2 cellular contexts compared by ENCODE assay signal in the genomic region with DNA sequence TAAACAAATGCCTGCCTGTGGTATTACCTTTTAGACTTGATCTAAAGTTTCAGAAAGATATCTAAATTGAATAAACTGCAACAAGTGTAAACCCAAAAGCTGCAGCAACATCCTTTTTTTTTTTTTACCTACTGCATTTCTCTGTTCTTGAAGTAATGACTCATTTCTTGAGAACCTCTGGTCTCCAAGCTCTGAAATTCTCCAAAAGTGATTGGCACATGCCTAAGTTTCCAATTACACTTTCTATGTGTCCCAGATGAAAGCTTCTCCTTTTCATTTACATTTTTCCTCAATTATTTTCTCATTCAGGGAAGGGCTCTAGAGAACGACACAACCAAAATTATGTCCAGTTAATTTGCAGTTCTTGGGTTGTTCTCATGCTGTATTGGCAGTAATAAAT.
TF ChIP-seq lines count a peak whose summit lies in the region.

No MANE protein-coding gene starts in this region.

TF ChIP-seq in HCT116, 20 proteins besides CTCF, POLR2A, EP300 and RAD21 (continued from another document):
- TF ChIP-seq SRF (IDR thresholded peaks at IDR 0.05; ENCODE audit: low read depth) (no peak), ATF3 (IDR thresholded peaks at IDR 0.05) (no peak), EZH2 (IDR thresholded peaks at IDR 0.05) (no peak), YY1 (IDR thresholded peaks at IDR 0.05; ENCODE audit: extremely low read depth, insufficient replicate concordance, low read depth, low read length) (no peak), SIN3A (IDR thresholded peaks at IDR 0.05; ENCODE audit: low read depth) (no peak), EGR1 (IDR thresholded peaks at IDR 0.05; ENCODE audit: low read depth) (no peak), POLR2AphosphoS5 (IDR thresholded peaks at IDR 0.05; ENCODE audit: low read depth, low read length) (no peak), EZH2phosphoT487 (IDR thresholded peaks at IDR 0.05; ENCODE audit: borderline replicate concordance) (no peak), CEBPB (IDR thresholded peaks at IDR 0.05; ENCODE audit: low read depth) (no peak), SP1 (IDR thresholded peaks at IDR 0.05; ENCODE audit: low read depth) (no peak), FOSL1 (IDR thresholded peaks at IDR 0.05; ENCODE audit: low read depth) (no peak), TCF7L2 (IDR thresholded peaks at IDR 0.05; ENCODE audit: borderline replicate concordance, extremely low read depth, insufficient read depth, insufficient read length) (no peak), JUND (IDR thresholded peaks at IDR 0.05) (no peak), ZFX (IDR thresholded peaks at IDR 0.05) (no peak)
- TF ChIP-seq, protein P1, sequence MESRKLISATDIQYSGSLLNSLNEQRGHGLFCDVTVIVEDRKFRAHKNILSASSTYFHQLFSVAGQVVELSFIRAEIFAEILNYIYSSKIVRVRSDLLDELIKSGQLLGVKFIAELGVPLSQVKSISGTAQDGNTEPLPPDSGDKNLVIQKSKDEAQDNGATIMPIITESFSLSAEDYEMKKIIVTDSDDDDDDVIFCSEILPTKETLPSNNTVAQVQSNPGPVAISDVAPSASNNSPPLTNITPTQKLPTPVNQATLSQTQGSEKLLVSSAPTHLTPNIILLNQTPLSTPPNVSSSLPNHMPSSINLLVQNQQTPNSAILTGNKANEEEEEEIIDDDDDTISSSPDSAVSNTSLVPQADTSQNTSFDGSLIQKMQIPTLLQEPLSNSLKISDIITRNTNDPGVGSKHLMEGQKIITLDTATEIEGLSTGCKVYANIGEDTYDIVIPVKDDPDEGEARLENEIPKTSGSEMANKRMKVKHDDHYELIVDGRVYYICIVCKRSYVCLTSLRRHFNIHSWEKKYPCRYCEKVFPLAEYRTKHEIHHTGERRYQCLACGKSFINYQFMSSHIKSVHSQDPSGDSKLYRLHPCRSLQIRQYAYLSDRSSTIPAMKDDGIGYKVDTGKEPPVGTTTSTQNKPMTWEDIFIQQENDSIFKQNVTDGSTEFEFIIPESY (IDR thresholded peaks at IDR 0.05; ENCODE audit: extremely low read depth, insufficient replicate concordance, low read length) = no peak
- TF ChIP-seq, protein P2, sequence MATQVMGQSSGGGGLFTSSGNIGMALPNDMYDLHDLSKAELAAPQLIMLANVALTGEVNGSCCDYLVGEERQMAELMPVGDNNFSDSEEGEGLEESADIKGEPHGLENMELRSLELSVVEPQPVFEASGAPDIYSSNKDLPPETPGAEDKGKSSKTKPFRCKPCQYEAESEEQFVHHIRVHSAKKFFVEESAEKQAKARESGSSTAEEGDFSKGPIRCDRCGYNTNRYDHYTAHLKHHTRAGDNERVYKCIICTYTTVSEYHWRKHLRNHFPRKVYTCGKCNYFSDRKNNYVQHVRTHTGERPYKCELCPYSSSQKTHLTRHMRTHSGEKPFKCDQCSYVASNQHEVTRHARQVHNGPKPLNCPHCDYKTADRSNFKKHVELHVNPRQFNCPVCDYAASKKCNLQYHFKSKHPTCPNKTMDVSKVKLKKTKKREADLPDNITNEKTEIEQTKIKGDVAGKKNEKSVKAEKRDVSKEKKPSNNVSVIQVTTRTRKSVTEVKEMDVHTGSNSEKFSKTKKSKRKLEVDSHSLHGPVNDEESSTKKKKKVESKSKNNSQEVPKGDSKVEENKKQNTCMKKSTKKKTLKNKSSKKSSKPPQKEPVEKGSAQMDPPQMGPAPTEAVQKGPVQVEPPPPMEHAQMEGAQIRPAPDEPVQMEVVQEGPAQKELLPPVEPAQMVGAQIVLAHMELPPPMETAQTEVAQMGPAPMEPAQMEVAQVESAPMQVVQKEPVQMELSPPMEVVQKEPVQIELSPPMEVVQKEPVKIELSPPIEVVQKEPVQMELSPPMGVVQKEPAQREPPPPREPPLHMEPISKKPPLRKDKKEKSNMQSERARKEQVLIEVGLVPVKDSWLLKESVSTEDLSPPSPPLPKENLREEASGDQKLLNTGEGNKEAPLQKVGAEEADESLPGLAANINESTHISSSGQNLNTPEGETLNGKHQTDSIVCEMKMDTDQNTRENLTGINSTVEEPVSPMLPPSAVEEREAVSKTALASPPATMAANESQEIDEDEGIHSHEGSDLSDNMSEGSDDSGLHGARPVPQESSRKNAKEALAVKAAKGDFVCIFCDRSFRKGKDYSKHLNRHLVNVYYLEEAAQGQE (IDR thresholded peaks at IDR 0.05; ENCODE audit: low read depth) = no peak

TF ChIP-seq in WTC11, 78 proteins besides CTCF, POLR2A, EP300 and RAD21:
- no peak for TF ChIP-seq ZNF281 (CRISPR knock-in tag; IDR thresholded peaks at IDR 0.05)
- no peak for TF ChIP-seq TEAD4 (CRISPR knock-in tag; IDR thresholded peaks at IDR 0.05)
- TF ChIP-seq TP53 (CRISPR knock-in tag; IDR thresholded peaks at IDR 0.05) = no peak
- TF ChIP-seq, protein P3, sequence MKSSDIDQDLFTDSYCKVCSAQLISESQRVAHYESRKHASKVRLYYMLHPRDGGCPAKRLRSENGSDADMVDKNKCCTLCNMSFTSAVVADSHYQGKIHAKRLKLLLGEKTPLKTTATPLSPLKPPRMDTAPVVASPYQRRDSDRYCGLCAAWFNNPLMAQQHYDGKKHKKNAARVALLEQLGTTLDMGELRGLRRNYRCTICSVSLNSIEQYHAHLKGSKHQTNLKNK (CRISPR knock-in tag; IDR thresholded peaks at IDR 0.05) = no peak
- TF ChIP-seq ZNF219 (CRISPR knock-in tag; IDR thresholded peaks at IDR 0.05; ENCODE audit: borderline replicate concordance) = no peak
- no peak for TF ChIP-seq PRRX2 (CRISPR knock-in tag; IDR thresholded peaks at IDR 0.05)
- TF ChIP-seq MXD4 (CRISPR knock-in tag; IDR thresholded peaks at IDR 0.05; ENCODE audit: borderline replicate concordance) = no peak
- no peak for TF ChIP-seq ERG (CRISPR knock-in tag; IDR thresholded peaks at IDR 0.05)
TF ChIP-seq in WTC11: peak in this region for 0.
